ENCODE assay signal across 9 cellular contexts in genomic region chr3:186152889-186153292, GRCh38. TPM values are rescaled to one million over a fixed set of nuclear protein-coding genes. Genes with fewer than 3 reads are reported as not detected.
DNase-seq lines count a peak whose midpoint lies in the region; ATAC-seq and TF ChIP-seq lines count a peak whose summit lies in the region.
"Had no signal": no experiment of that assay in that cellular context is flagged by ENCODE, and none has a peak within 500 bp of the region (broad histone marks: within the 10 kb centered on the region; RNA-seq: fewer than 3 reads in every experiment).

No MANE protein-coding gene starts in this region.

- H3K9me3 ChIP-seq in osteoblast (ENCODE audit: low read depth, low read length) = no peaks in the 10 kb centered on the region

- H3K27ac ChIP-seq in osteoblast (ENCODE audit: low read depth, low read length) = no peak overlapping the region

- POLR2A ChIA-PET in activated CD8-positive, alpha-beta T cell treated with anti-CD3 and anti-CD28 coated beads, Interleukin-2, amount 10 ng/mL, durations not matched to agents 7 days and 5 days (lab: Charles Lee) = no interaction called here
- POLR2A ChIA-PET in HEK293T (lab: Yijun Ruan, JAX) = no interaction called here

- H3K4me1 ChIP-seq in osteoblast (ENCODE audit: insufficient read depth, low read length) = no peaks in the 10 kb centered on the region

- H3K36me3 ChIP-seq in osteoblast (ENCODE audit: insufficient read depth, low read length) = no peaks in the 10 kb centered on the region

- no peaks in the 10 kb centered on the region for H4K20me1 ChIP-seq in osteoblast (ENCODE audit: insufficient read depth, low read length)

- H3K27me3 ChIP-seq in osteoblast (ENCODE audit: insufficient read depth, low read length) = no peaks in the 10 kb centered on the region

- no peak overlapping the region for H3K4me2 ChIP-seq in osteoblast (ENCODE audit: insufficient read depth, low read length)

- peak; percentile 84 for ATAC-seq in GM19468 (IDR thresholded peaks at IDR 0.05; ENCODE audit: extremely low read depth, unreplicated experiment)
- peak; percentile 93 for ATAC-seq in HG03280 (IDR thresholded peaks at IDR 0.05; ENCODE audit: unreplicated experiment)
- peak; percentile 42 for ATAC-seq in activated CD8-positive, alpha-beta T cell treated with anti-CD3 and anti-CD28 coated beads, Interleukin-2, amount 10 ng/mL, durations not matched to agents 7 days and 5 days

- H3K27me3 Mint-ChIP-seq in activated CD8-positive, alpha-beta T cell treated with anti-CD3 and anti-CD28 coated beads, Interleukin-2, amount 10 ng/mL, durations not matched to agents 7 days and 5 days (ENCODE audit: low read depth) = peaks cover 40% of the 10 kb centered on the region

- no peak overlapping the region for H3K27ac Mint-ChIP-seq in activated CD8-positive, alpha-beta T cell treated with anti-CD3 and anti-CD28 coated beads, Interleukin-2, amount 10 ng/mL, durations not matched to agents 7 days and 5 days

- no peak overlapping the region for H3K4me3 ChIP-seq in osteoblast (ENCODE audit: insufficient read depth, low read length)

- no peaks in the 10 kb centered on the region for H3K79me2 ChIP-seq in osteoblast (ENCODE audit: insufficient read depth, low read length)

- CTCF ChIA-PET in activated CD8-positive, alpha-beta T cell treated with anti-CD3 and anti-CD28 coated beads, Interleukin-2, amount 10 ng/mL, durations not matched to agents 7 days and 5 days (lab: Charles Lee) = interaction anchor here (0.9 to 1.6 kb wide), 3 partner anchors 11 to 209 kb away, joined by 3 to 5 read pairs (median 3); no protein-coding TSS in a partner anchor
- CTCF ChIA-PET in HEK293T (lab: Yijun Ruan, JAX) = no interaction called here

- peak; percentile 82 for DNase-seq in GM10266 (ENCODE audit: extremely low spot score)
- DNase-seq in activated CD8-positive, alpha-beta T cell treated with anti-CD3 and anti-CD28 coated beads, Interleukin-2, amount 10 ng/mL, durations not matched to agents 7 days and 5 days = no peak
- DNase-seq in HEK293T (ENCODE audit: extremely low spot score) = no peak
- DNase-seq in osteoblast (ENCODE audit: insufficient read length, low spot score, missing footprints) = no peak
- DNase-seq in AG20443 (ENCODE audit: low spot score) = no peak
- DNase-seq in 8988T = no peak
- DNase-seq: DMS153 had no signal

- no peak overlapping the region for H3K4me3 Mint-ChIP-seq in activated CD8-positive, alpha-beta T cell treated with anti-CD3 and anti-CD28 coated beads, Interleukin-2, amount 10 ng/mL, durations not matched to agents 7 days and 5 days

- H3K36me3 Mint-ChIP-seq in activated CD8-positive, alpha-beta T cell treated with anti-CD3 and anti-CD28 coated beads, Interleukin-2, amount 10 ng/mL, durations not matched to agents 7 days and 5 days (ENCODE audit: low read depth) = no peaks in the 10 kb centered on the region

- no peak for TF ChIP-seq CTCF in GM10266 (IDR thresholded peaks at IDR 0.05; ENCODE audit: control insufficient read depth, insufficient read depth, low read depth, missing control alignments)
- no peak for TF ChIP-seq CTCF in osteoblast (IDR thresholded peaks at IDR 0.05; ENCODE audit: extremely low read depth, low read depth, low read length)

- no peak overlapping the region for H2AFZ ChIP-seq in osteoblast (ENCODE audit: low read length)

- peaks cover 25% of the 10 kb centered on the region for H3K4me1 Mint-ChIP-seq in activated CD8-positive, alpha-beta T cell treated with anti-CD3 and anti-CD28 coated beads, Interleukin-2, amount 10 ng/mL, durations not matched to agents 7 days and 5 days (ENCODE audit: low read depth)

- no peaks in the 10 kb centered on the region for H3K9me3 Mint-ChIP-seq in activated CD8-positive, alpha-beta T cell treated with anti-CD3 and anti-CD28 coated beads, Interleukin-2, amount 10 ng/mL, durations not matched to agents 7 days and 5 days (ENCODE audit: insufficient read depth)

TF ChIP-seq in HEK293T, 16 proteins besides CTCF, POLR2A, EP300 and RAD21:
- TF ChIP-seq SUZ12 (IDR thresholded peaks at IDR 0.05) = no peak
- TF ChIP-seq, protein P1, sequence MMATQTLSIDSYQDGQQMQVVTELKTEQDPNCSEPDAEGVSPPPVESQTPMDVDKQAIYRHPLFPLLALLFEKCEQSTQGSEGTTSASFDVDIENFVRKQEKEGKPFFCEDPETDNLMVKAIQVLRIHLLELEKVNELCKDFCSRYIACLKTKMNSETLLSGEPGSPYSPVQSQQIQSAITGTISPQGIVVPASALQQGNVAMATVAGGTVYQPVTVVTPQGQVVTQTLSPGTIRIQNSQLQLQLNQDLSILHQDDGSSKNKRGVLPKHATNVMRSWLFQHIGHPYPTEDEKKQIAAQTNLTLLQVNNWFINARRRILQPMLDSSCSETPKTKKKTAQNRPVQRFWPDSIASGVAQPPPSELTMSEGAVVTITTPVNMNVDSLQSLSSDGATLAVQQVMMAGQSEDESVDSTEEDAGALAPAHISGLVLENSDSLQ (IDR thresholded peaks at IDR 0.05) = no peak
- no peak for TF ChIP-seq ELF4 (IDR thresholded peaks at IDR 0.05)
- no peak for TF ChIP-seq HDGF (IDR thresholded peaks at IDR 0.05; ENCODE audit: borderline replicate concordance)
- no peak for TF ChIP-seq ZNF384 (IDR thresholded peaks at IDR 0.05)
- TF ChIP-seq SP1 (IDR thresholded peaks at IDR 0.05) = no peak
- TF ChIP-seq ARNT (IDR thresholded peaks at IDR 0.05) = no peak
- TF ChIP-seq FOXM1 (IDR thresholded peaks at IDR 0.05; ENCODE audit: borderline replicate concordance) = no peak
- no peak for TF ChIP-seq FOXK2 (IDR thresholded peaks at IDR 0.05)
- no peak for TF ChIP-seq CTBP1 (IDR thresholded peaks at IDR 0.05; ENCODE audit: borderline replicate concordance)
- no peak for TF ChIP-seq NFRKB (IDR thresholded peaks at IDR 0.05)
- TF ChIP-seq TARDBP (IDR thresholded peaks at IDR 0.05) = no peak

RNA-seq across cellular contexts. Expression of gene ETV5, which starts 44.0 kb away (rescaled TPM):
- under 1 TPM; 0.52 to 0.97 TPM for total RNA-seq in activated CD8-positive, alpha-beta T cell treated with anti-CD3 and anti-CD28 coated beads, Interleukin-2, amount 10 ng/mL, durations not matched to agents 7 days and 5 days
- 42.3 and 44.5 TPM in 2 replicates for total RNA-seq in osteoblast

Comparison
In these comparisons a context has a peak if more than half of its experiments do, and no peak if none do; other contexts are left out.
1. ATAC-seq: peak in every context shown above with its lines; median percentile 93 in HG03280; 84 in GM19468; 42 in activated CD8-positive, alpha-beta T cell treated with anti-CD3 and anti-CD28 coated beads, Interleukin-2, amount 10 ng/mL, durations not matched to agents 7 days and 5 days.
2. RNA of gene ETV5, which starts 44.0 kb away (total RNA-seq): 42.3 to 44.5 TPM in osteoblast; 0.52 to 0.97 TPM in activated CD8-positive, alpha-beta T cell treated with anti-CD3 and anti-CD28 coated beads, Interleukin-2, amount 10 ng/mL, durations not matched to agents 7 days and 5 days; every median in the first group is over 10 times any median in the second.